ENCODE assay signal across 7 cellular contexts in the genomic region with DNA sequence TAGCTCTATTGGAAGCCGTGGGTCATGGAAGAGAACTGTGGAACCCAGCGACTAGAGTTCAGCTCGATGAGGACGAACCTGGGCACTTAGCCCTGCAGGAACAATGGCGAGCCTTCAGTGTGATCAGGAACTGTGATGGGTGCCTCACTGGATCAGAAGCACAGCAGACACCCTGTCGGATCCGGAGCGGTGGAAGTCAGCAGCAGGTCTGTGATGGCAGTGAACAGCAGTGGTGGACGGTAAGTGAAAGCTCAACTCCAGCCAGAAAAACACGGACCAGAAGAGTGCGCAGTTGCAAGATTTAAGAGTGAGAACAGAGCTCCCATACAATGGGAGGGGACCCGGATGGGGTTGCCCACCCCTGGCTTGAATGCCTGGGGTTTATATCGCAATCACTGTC.
"Had no signal": no experiment of that assay in that cellular context is flagged by ENCODE, and none has a peak within 500 bp of the region (broad histone marks: within the 10 kb centered on the region; RNA-seq: fewer than 3 reads in every experiment).

No MANE protein-coding gene starts in this region.

- H3K27ac ChIP-seq: GM23248 had no signal

- H3K4me3 ChIP-seq: GM23248, K562 had no signal

- ATAC-seq: K562 had no signal

- H3K9ac ChIP-seq: GM23248 had no signal

- DNase-seq: GM23248, GOT3, H7, HCEC 1CT, IMR-90, KG1 had no signal

- H2AFZ ChIP-seq: GM23248 had no signal
